Comparison of ENCODE assay signal across 28 cellular contexts in the genomic region with DNA sequence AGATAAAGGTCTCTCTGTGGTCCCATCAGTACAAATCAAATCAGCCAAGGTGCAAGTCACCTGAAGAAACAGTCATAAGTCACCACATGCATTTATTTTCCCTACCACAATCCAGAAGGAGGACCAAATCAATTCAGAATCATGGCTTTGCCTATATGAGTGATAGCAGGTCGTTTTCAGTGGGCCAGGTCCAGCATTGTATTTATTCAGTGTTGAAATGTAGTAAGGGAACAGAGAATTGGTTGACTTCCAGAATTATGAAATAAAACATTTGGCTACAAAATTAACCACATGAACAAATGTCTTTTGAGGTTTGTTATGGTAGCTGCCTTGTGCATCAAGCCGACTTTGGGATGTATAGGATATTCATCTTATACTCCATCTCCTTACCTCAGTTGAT.
"Had no signal": no experiment of that assay in that cellular context is flagged by ENCODE, and none has a peak within 500 bp of the region (broad histone marks: within the 10 kb centered on the region; RNA-seq: fewer than 3 reads in every experiment).

No MANE protein-coding gene starts in this region.

- H3K4me1 ChIP-seq: parathyroid adenoma, psoas muscle, right atrium auricular region, spleen had no signal

- H3K4me3 ChIP-seq: hepatocyte, psoas muscle, right atrium auricular region, spleen, tibial nerve had no signal

- H2AFZ ChIP-seq: hepatocyte, parathyroid adenoma had no signal

- H3K36me3 Mint-ChIP-seq: activated CD8-positive, alpha-beta memory T cell treated with anti-CD3 and anti-CD28 coated beads, Interleukin-2, amount 10 ng/mL, durations not matched to agents 7 days and 5 days; activated naive CD4-positive, alpha-beta T cell treated with anti-CD3 and anti-CD28 coated beads, Interleukin-2, amount 50 U/mL, for 72 hours; brain; memory B cell; naive thymus-derived CD8-positive, alpha-beta T cell had no signal

- H3K9me3 ChIP-seq: psoas muscle had no signal

- DNase-seq: activated CD4-positive, alpha-beta T cell treated with anti-CD3 and anti-CD28 coated beads, Interleukin-2, amount 50 U/mL, for 1 hour; activated CD8-positive, alpha-beta memory T cell treated with anti-CD3 and anti-CD28 coated beads, Interleukin-2, amount 10 ng/mL, durations not matched to agents 7 days and 5 days; activated CD8-positive, alpha-beta T cell treated with anti-CD3 and anti-CD28 coated beads, Interleukin-2, amount 10 ng/mL, durations not matched to agents 7 days and 5 days; activated naive CD4-positive, alpha-beta T cell; activated T-cell treated with anti-CD3 and anti-CD28 coated beads, Interleukin-2, amount 50 U/mL, for 48 hours; aorta; cortex of kidney; effector memory CD8-positive, alpha-beta T cell; erythroblast; glutamatergic neuron; kidney; left colon; midbrain; naive thymus-derived CD8-positive, alpha-beta T cell; occipital lobe; psoas muscle; spleen; stimulated activated naive CD4-positive, alpha-beta T cell; T-helper 17 cell; T1000 had no signal

- H3K4me1 Mint-ChIP-seq: activated CD8-positive, alpha-beta memory T cell treated with anti-CD3 and anti-CD28 coated beads, Interleukin-2, amount 10 ng/mL, durations not matched to agents 7 days and 5 days; brain; memory B cell; naive thymus-derived CD8-positive, alpha-beta T cell; neural crest cell; T-helper 17 cell had no signal

- H3K36me3 ChIP-seq: right atrium auricular region, spleen, tibial nerve had no signal

- H3K4me3 Mint-ChIP-seq: activated CD8-positive, alpha-beta memory T cell treated with anti-CD3 and anti-CD28 coated beads, Interleukin-2, amount 10 ng/mL, durations not matched to agents 7 days and 5 days; activated CD8-positive, alpha-beta T cell treated with anti-CD3 and anti-CD28 coated beads, Interleukin-2, amount 10 ng/mL, durations not matched to agents 7 days and 5 days; brain; effector memory CD8-positive, alpha-beta T cell; memory B cell; naive thymus-derived CD8-positive, alpha-beta T cell; neural crest cell; T-helper 17 cell had no signal

- H3K27me3 Mint-ChIP-seq: activated CD8-positive, alpha-beta memory T cell treated with anti-CD3 and anti-CD28 coated beads, Interleukin-2, amount 10 ng/mL, durations not matched to agents 7 days and 5 days; effector memory CD8-positive, alpha-beta T cell; T-helper 17 cell had no signal

- H3K9ac ChIP-seq: parathyroid adenoma had no signal

- H3K27ac Mint-ChIP-seq: activated CD8-positive, alpha-beta memory T cell treated with anti-CD3 and anti-CD28 coated beads, Interleukin-2, amount 10 ng/mL, durations not matched to agents 7 days and 5 days; activated CD8-positive, alpha-beta T cell treated with anti-CD3 and anti-CD28 coated beads, Interleukin-2, amount 10 ng/mL, durations not matched to agents 7 days and 5 days; activated naive CD4-positive, alpha-beta T cell treated with anti-CD3 and anti-CD28 coated beads, Interleukin-2, amount 50 U/mL, for 72 hours; brain; effector memory CD8-positive, alpha-beta T cell; memory B cell; naive thymus-derived CD8-positive, alpha-beta T cell; T-helper 17 cell had no signal

- H3K4me2 ChIP-seq: hepatocyte had no signal

- H3K9me3 Mint-ChIP-seq: effector memory CD8-positive, alpha-beta T cell had no signal

- ATAC-seq: activated CD8-positive, alpha-beta memory T cell treated with anti-CD3 and anti-CD28 coated beads, Interleukin-2, amount 10 ng/mL, durations not matched to agents 7 days and 5 days; activated CD8-positive, alpha-beta T cell treated with anti-CD3 and anti-CD28 coated beads, Interleukin-2, amount 10 ng/mL, durations not matched to agents 7 days and 5 days; activated naive CD4-positive, alpha-beta T cell treated with anti-CD3 and anti-CD28 coated beads, Interleukin-2, amount 50 U/mL, for 72 hours; effector memory CD8-positive, alpha-beta T cell; left colon; naive thymus-derived CD8-positive, alpha-beta T cell; psoas muscle; T-helper 17 cell had no signal

- H3K27ac ChIP-seq: hepatocyte, parathyroid adenoma, psoas muscle, right atrium auricular region, spleen, tibial nerve had no signal

- H3K79me2 ChIP-seq: hepatocyte, parathyroid adenoma had no signal

- H3K27me3 ChIP-seq: hepatocyte, right atrium auricular region, spleen, tibial nerve had no signal
